Comparison of ENCODE assay signal across 10 cellular contexts in genomic region chr2:71614976-71615768, GRCh38.
DNase-seq lines count a peak whose midpoint lies in the region; ATAC-seq lines count a peak whose summit lies in the region.
"Had no signal": no experiment of that assay in that cellular context is flagged by ENCODE, and none has a peak within 500 bp of the region (broad histone marks: within the 10 kb centered on the region; RNA-seq: fewer than 3 reads in every experiment).

No MANE protein-coding gene starts in this region.

- no peaks in the 10 kb centered on the region for H3K27me3 ChIP-seq in H7 (ENCODE audit: control insufficient read depth, insufficient read depth, low read length)
- no peaks in the 10 kb centered on the region for H3K27me3 ChIP-seq in skeletal muscle tissue (ENCODE audit: control insufficient read depth in 3 of 3, insufficient read depth in 3 of 3, low read length in 3 of 3)

- H3K27ac ChIP-seq in skeletal muscle tissue (ENCODE audit: low read depth, low read length), result peak overlapping the region; percentile 71

- no peaks in the 10 kb centered on the region for H3K9me3 ChIP-seq in skeletal muscle tissue (ENCODE audit: control insufficient read depth in 3 of 3, low read length in 3 of 3)

- H3K36me3 ChIP-seq in H7 (replicated peaks; ENCODE audit: control insufficient read depth, insufficient read depth, low read length) (no peaks in the 10 kb centered on the region), skeletal muscle tissue (ENCODE audit: control insufficient read depth in 3 of 3, insufficient read depth in 3 of 3, low read length in 3 of 3) (peaks cover 19 to 26% (median 24%) of the 10 kb centered on the region in 3 donors)

- peaks cover 36 to 62% (median 43%) of the 10 kb centered on the region in 3 donors for H3K4me1 ChIP-seq in skeletal muscle tissue (ENCODE audit: control insufficient read depth in 3 of 3, insufficient read depth in 3 of 3, low read length in 3 of 3)

- DNase-seq in H7 (peak; percentile 45), cerebellar nuclear complex (lab: John Stamatoyannopoulos, UW) (peak; percentile 92 to 93), inferior parietal cortex (ENCODE audit: extremely low spot score) (peak; percentile 58), NK-92 (lab: John Stamatoyannopoulos, UW; ENCODE audit: unreplicated experiment) (no peak), EL (no peak)
- DNase-seq: activated naive CD4-positive, alpha-beta T cell had no signal

- ATAC-seq in HG02610 (IDR thresholded peaks at IDR 0.05; ENCODE audit: unreplicated experiment), result no peak
- no peak for ATAC-seq in HG02938 (IDR thresholded peaks at IDR 0.05; ENCODE audit: unreplicated experiment)
- ATAC-seq: Panc1 had no signal

- H3K4me3 ChIP-seq in H7 (ENCODE audit: insufficient read depth, low read depth, low read length), result no peak overlapping the region
- H3K4me3 ChIP-seq in skeletal muscle tissue (ENCODE audit: low read length in 3 of 3), result peak overlapping the region in 1 of 3 donors; percentile 22

- peak overlapping the region; percentile 35 to 71 (median 57) for H3K9ac ChIP-seq in skeletal muscle tissue (ENCODE audit: low read depth in 1 of 3, low read length in 3 of 3)

Comparison
In these comparisons a context has a peak if more than half of its experiments do, and no peak if none do; other contexts are left out.
1. DNase-seq: peak in H7 (single experiment), cerebellar nuclear complex (2 of 2) and inferior parietal cortex (single experiment); none in NK-92 (single experiment) and EL (single experiment).